ENCODE assay signal across 11 cellular contexts in genomic region chr1:151619489-151620093, GRCh38. TPM values are rescaled to one million over a fixed set of nuclear protein-coding genes. Genes with fewer than 3 reads are reported as not detected.
DNase-seq lines count a peak whose midpoint lies in the region; ATAC-seq and TF ChIP-seq lines count a peak whose summit lies in the region.
"Had no signal": no experiment of that assay in that cellular context is flagged by ENCODE, and none has a peak within 500 bp of the region (broad histone marks: within the 10 kb centered on the region; RNA-seq: fewer than 3 reads in every experiment).

No MANE protein-coding gene starts in this region.

- DNase-seq in H4 (ENCODE audit: low spot score): peak; percentile 51
- DNase-seq in left ventricle myocardium superior: no peak
- DNase-seq in smooth muscle cell (lab: John Stamatoyannopoulos, UW; ENCODE audit: unreplicated experiment): no peak
- no peak for DNase-seq in NCI-H226
- no peak for DNase-seq in activated gamma-delta T cell (lab: John Stamatoyannopoulos, UW)
- DNase-seq: heart left ventricle; NCI-H82; stimulated activated CD4-positive, alpha-beta T cell treated with anti-CD3 and anti-CD28 coated beads, Interleukin-4, amount 100 ng/mL, for 24 hours had no signal

- H3K9ac ChIP-seq in smooth muscle cell (ENCODE audit: low read depth): no peak overlapping the region

- no peaks in the 10 kb centered on the region for H3K9me3 ChIP-seq in smooth muscle cell (replicated peaks; ENCODE audit: low read depth)
- H3K9me3 ChIP-seq: heart left ventricle had no signal

- ATAC-seq in left ventricle myocardium superior: peak; percentile 47
- no peak for ATAC-seq in GM18870 (IDR thresholded peaks at IDR 0.05; ENCODE audit: unreplicated experiment)
- ATAC-seq in HG02870 (IDR thresholded peaks at IDR 0.05; ENCODE audit: unreplicated experiment): no peak

- H3K4me3 ChIP-seq in smooth muscle cell: no peak overlapping the region
- H3K4me3 ChIP-seq: heart left ventricle had no signal

- H3F3A ChIP-seq in smooth muscle cell (ENCODE audit: low read depth): peaks cover 41% of the 10 kb centered on the region

- H4K20me1 ChIP-seq in smooth muscle cell (ENCODE audit: low read depth): peaks cover 86% of the 10 kb centered on the region

- peak overlapping the region; percentile 71 for H3K4me2 ChIP-seq in smooth muscle cell

- no peak overlapping the region for H2AFZ ChIP-seq in smooth muscle cell (ENCODE audit: low read depth)

- H3K27ac ChIP-seq in VCaP (peak overlapping the region; percentile 35), smooth muscle cell (ENCODE audit: low read depth) (peak overlapping the region; percentile 75)

- H3K79me2 ChIP-seq in smooth muscle cell (ENCODE audit: low read depth): peaks cover 78% of the 10 kb centered on the region

- no peaks in the 10 kb centered on the region for H3K27me3 ChIP-seq in smooth muscle cell (ENCODE audit: low read depth)
- H3K27me3 ChIP-seq: heart left ventricle had no signal

- H3K36me3 ChIP-seq in smooth muscle cell (ENCODE audit: low read depth): no peaks in the 10 kb centered on the region

- TF ChIP-seq CTCF in VCaP (conservative IDR thresholded peaks at IDR 0.05) (no peak), smooth muscle cell (IDR thresholded peaks at IDR 0.05; ENCODE audit: borderline replicate concordance, insufficient read depth, poor library complexity, severe bottlenecking) (no peak)

- 58% methylated on average over 6 of the region's 6 CpGs for WGBS in smooth muscle cell (ENCODE audit: low lambda C conversion rate)

- peaks cover 26% of the 10 kb centered on the region for H3K4me1 ChIP-seq in smooth muscle cell (ENCODE audit: low read depth)

- intact Hi-C loops in left ventricle myocardium superior (cut with micrococcal nuclease): no loop called here

RNA-seq across cellular contexts. Expression of gene SNX27, which starts 7.7 kb away (rescaled TPM):
- 17.0 and 17.7 TPM in 2 replicates for total RNA-seq in H4 (2014; rRNA removed; shearing (Covaris generic))
- total RNA-seq in left ventricle myocardium superior (33.7 TPM), smooth muscle cell (20.9 and 22.6 TPM in 2 replicates)
- polyA plus RNA-seq in smooth muscle cell: 11.9 and 12.0 TPM in 2 replicates
